In genomic region chr13:24968416-24968815, GRCh38 we compare ENCODE assay signal across 8 cellular contexts.
DNase-seq lines count a peak whose midpoint lies in the region; ATAC-seq, FAIRE-seq and TF ChIP-seq lines count a peak whose summit lies in the region.
"Not testable (repeated sequence)": the region's sequence is repeated elsewhere in the genome, so short reads cannot be mapped to it uniquely, and the experiment has no call there.

No MANE protein-coding gene starts in this region.

- not testable (repeated sequence) for H3K9me3 Mint-ChIP-seq in activated CD8-positive, alpha-beta memory T cell treated with anti-CD3 and anti-CD28 coated beads, Interleukin-2, amount 10 ng/mL, durations not matched to agents 7 days and 5 days (ENCODE audit: low read depth); nephron

- H3K79me1 ChIP-seq in H1 (ENCODE audit: low read depth, low read length) = not testable (repeated sequence)

- TF ChIP-seq POLR2A in H1 (IDR thresholded peaks at IDR 0.05; ENCODE audit: control extremely low read depth in 1 of 2, low read depth in 2 of 2, low read length in 2 of 2); spleen (IDR thresholded peaks at IDR 0.05): not testable (repeated sequence)

- H3K36me3 Mint-ChIP-seq in activated CD8-positive, alpha-beta memory T cell treated with anti-CD3 and anti-CD28 coated beads, Interleukin-2, amount 10 ng/mL, durations not matched to agents 7 days and 5 days; nephron (ENCODE audit: low read depth): not testable (repeated sequence)

- not testable (repeated sequence) for H2BK15ac ChIP-seq in H1 (ENCODE audit: low read length)

- not testable (repeated sequence) for H3K23me2 ChIP-seq in H1 (ENCODE audit: low read depth, low read length)

- peak overlapping the region; percentile 67 for H3K27ac Mint-ChIP-seq in activated CD8-positive, alpha-beta memory T cell treated with anti-CD3 and anti-CD28 coated beads, Interleukin-2, amount 10 ng/mL, durations not matched to agents 7 days and 5 days
- H3K27ac Mint-ChIP-seq in nephron = peak overlapping the region; percentile 67 to 85 (median 83)

- H3K4me3 ChIP-seq in AG09309 (ENCODE audit: control insufficient read depth, low read depth, low read length) = not testable (repeated sequence)
- peak overlapping the region; percentile 21 to 63 (median 36); a peak in 6 of 8 replicates for H3K4me3 ChIP-seq in H1 (ENCODE audit: extremely low read depth in 1 of 4, insufficient read depth in 2 of 4, low read depth in 3 of 4, low read length in 4 of 4)
- peak overlapping the region; percentile 65 for H3K4me3 ChIP-seq in iPS-15b (ENCODE audit: low read depth, low read length)
- peak overlapping the region in 3 of 8 donors; percentile 18 to 59 (median 31) for H3K4me3 ChIP-seq in spleen

- H3K27ac ChIP-seq in H1 (ENCODE audit: low read depth, low read length); spleen: not testable (repeated sequence)

- H3K4me1 ChIP-seq in H1 (replicated peaks in 1 of 4; ENCODE audit: control insufficient read depth in 3 of 4, insufficient read depth in 4 of 4, low read length in 3 of 4); iPS-15b (ENCODE audit: control insufficient read depth, insufficient read depth, low read length); spleen: not testable (repeated sequence)

- intact Hi-C loops in spleen (cut with DNase I; ENCODE audit: low total_unique reads) = not testable (repeated sequence)

- peak; percentile 37 to 41; a peak in 2 of 4 replicates for TF ChIP-seq RAD21 in H1 (IDR thresholded peaks at IDR 0.05 in 1 of 2, conservative IDR thresholded peaks at IDR 0.05 in 1 of 2; ENCODE audit: low read depth in 2 of 2, low read length in 2 of 2)

- DNase-seq in AG09309 (ENCODE audit: low read depth); activated CD8-positive, alpha-beta memory T cell treated with anti-CD3 and anti-CD28 coated beads, Interleukin-2, amount 10 ng/mL, durations not matched to agents 7 days and 5 days; H1 (ENCODE audit: low read depth in 1 of 2, low spot score in 2 of 2); spleen: not testable (repeated sequence)
- DNase-seq in NAMALWA (ENCODE audit: low spot score) = peak; percentile 54

- H2BK12ac ChIP-seq in H1 (ENCODE audit: low read depth, low read length) = not testable (repeated sequence)

- H2BK120ac ChIP-seq in H1 (replicated peaks; ENCODE audit: low read depth, low read length) = not testable (repeated sequence)

- H3K9me3 ChIP-seq in H1 (ENCODE audit: insufficient read depth in 2 of 2, low read depth in 1 of 2, low read length in 1 of 2); iPS-15b (ENCODE audit: control insufficient read depth, insufficient read depth, low read length); spleen: not testable (repeated sequence)

- peak overlapping the region; percentile 49 for H3K4me3 Mint-ChIP-seq in activated CD8-positive, alpha-beta memory T cell treated with anti-CD3 and anti-CD28 coated beads, Interleukin-2, amount 10 ng/mL, durations not matched to agents 7 days and 5 days
- H3K4me3 Mint-ChIP-seq in nephron = peak overlapping the region; percentile 91 to 96 (median 95)

- not testable (repeated sequence) for ATAC-seq in activated CD8-positive, alpha-beta memory T cell treated with anti-CD3 and anti-CD28 coated beads, Interleukin-2, amount 10 ng/mL, durations not matched to agents 7 days and 5 days

- H4K8ac ChIP-seq in H1 (ENCODE audit: extremely low read depth, insufficient read depth, low read length) = not testable (repeated sequence)

- TF ChIP-seq CTCF in AG09309 (IDR thresholded peaks at IDR 0.05; ENCODE audit: control insufficient read depth, insufficient read depth, low read depth, low read length, missing control alignments) (peak; percentile 52), GM12874 (IDR thresholded peaks at IDR 0.05; ENCODE audit: insufficient read depth, low read depth, low read length) (peak; percentile 30; the same call in 1 of the 2 replicates), H1 (IDR thresholded peaks at IDR 0.05; ENCODE audit: control extremely low read depth in 1 of 3, insufficient read depth in 1 of 3, low read depth in 1 of 3, low read length in 3 of 3) (peak in 2 of 3 experiments; percentile 13 to 15; a peak in 1 of 4 replicates), nephron (IDR thresholded peaks at IDR 0.05; ENCODE audit: unreplicated experiment in 3 of 3) (peak; percentile 49 to 52 (median 50)), spleen (IDR thresholded peaks at IDR 0.05 in 8 of 11, conservative IDR thresholded peaks at IDR 0.05 in 3 of 11) (peak in 6 of 11 experiments; percentile 20 to 54 (median 41))

- H2BK5ac ChIP-seq in H1 (ENCODE audit: low read depth, low read length) = not testable (repeated sequence)

- POLR2A ChIA-PET in H1 (lab: Charles Lee; ENCODE audit: partially characterized antibody) = interaction anchor here (1.0 kb wide), 1 partner anchor 46 kb away, joined by 4 read pairs; a partner anchor contains a TSS

- not testable (repeated sequence) for H3K23ac ChIP-seq in H1 (ENCODE audit: insufficient read length)

- TF ChIP-seq EP300 in H1 (IDR thresholded peaks at IDR 0.05; ENCODE audit: borderline replicate concordance in 1 of 2, low read depth in 2 of 2, low read length in 2 of 2) = not testable (repeated sequence)

- H3K4me2 ChIP-seq in H1 (ENCODE audit: insufficient read depth in 1 of 2, low read depth in 2 of 2, low read length in 2 of 2) = peak overlapping the region; percentile 63 to 68; a peak in 3 of 4 replicates

- H3K14ac ChIP-seq in H1 (ENCODE audit: insufficient read length) = not testable (repeated sequence)

- H3K9ac ChIP-seq in H1 (replicated peaks in 1 of 4; ENCODE audit: extremely low read depth in 1 of 4, low read depth in 3 of 4, low read length in 3 of 4) = 0 out of 7 replicates have a peak overlapping the region, but pooled peaks of 1 of the 4 experiments have one; percentile 22
- H3K9ac ChIP-seq in iPS-15b (ENCODE audit: low read depth, low read length) = peak overlapping the region; percentile 73

- not testable (repeated sequence) for H4K5ac ChIP-seq in H1 (ENCODE audit: insufficient read length, low read depth, low read length)

- not testable (repeated sequence) for H3K18ac ChIP-seq in H1 (ENCODE audit: extremely low read depth, low read length)

- H3K4ac ChIP-seq in H1 (replicated peaks; ENCODE audit: insufficient read length, low read depth, low read length) = not testable (repeated sequence)

- 33% methylated on average over 2 of the region's 2 CpGs; no CpG with 5 or more reads in 1 of the 2 experiments for WGBS in H1 (ENCODE audit: extremely low coverage in 1 of 2, insufficient coverage in 1 of 2, insufficient read length in 1 of 2, insufficient replicate concordance in 2 of 2, low coverage in 1 of 2, low lambda C conversion rate in 2 of 2, missing lambda C conversion rate in 1 of 2), 2 experiments
- WGBS in spleen, 5 donors = 41 to 54% (median 45%) methylated on average over 2 of the region's 2 CpGs

- not testable (repeated sequence) for FAIRE-seq in H1 (lab: Jason Lieb, UNC)

- H4K20me1 ChIP-seq in H1 (replicated peaks in 1 of 2; ENCODE audit: control insufficient read depth in 1 of 2, insufficient read depth in 2 of 2, low read length in 2 of 2) = not testable (repeated sequence)

- H2AFZ ChIP-seq in H1 (ENCODE audit: low read length) = not testable (repeated sequence)

- not testable (repeated sequence) for H3K4me1 Mint-ChIP-seq in activated CD8-positive, alpha-beta memory T cell treated with anti-CD3 and anti-CD28 coated beads, Interleukin-2, amount 10 ng/mL, durations not matched to agents 7 days and 5 days; nephron

- CTCF ChIA-PET in activated CD8-positive, alpha-beta memory T cell treated with anti-CD3 and anti-CD28 coated beads, Interleukin-2, amount 10 ng/mL, durations not matched to agents 7 days and 5 days (lab: Charles Lee) = interaction anchor here (1.1 to 1.7 kb wide), 4 partner anchors 228 to 388 kb away, joined by 3 to 6 read pairs (median 4); no protein-coding TSS in a partner anchor
- CTCF ChIA-PET in H1 (lab: Charles Lee; ENCODE audit: partially characterized antibody) = interaction anchor here (1.1 to 1.3 kb wide), 2 partner anchors 16 to 24 kb away, joined by 4 to 5 read pairs; no protein-coding TSS in a partner anchor

- not testable (repeated sequence) for H3K79me2 ChIP-seq in H1 (ENCODE audit: control insufficient read depth in 1 of 2, insufficient read depth in 2 of 2, low read length in 2 of 2)

- H2BK20ac ChIP-seq in H1 (ENCODE audit: low read length) = not testable (repeated sequence)

- not testable (repeated sequence) for H3K56ac ChIP-seq in H1 (replicated peaks; ENCODE audit: insufficient read length, low read depth, low read length)

- not testable (repeated sequence) for H3K36me3 ChIP-seq in H1 (ENCODE audit: control insufficient read depth in 2 of 4, insufficient read depth in 4 of 4, low read length in 3 of 4); iPS-15b (ENCODE audit: control insufficient read depth, insufficient read depth, low read length); spleen

- not testable (repeated sequence) for H2AK5ac ChIP-seq in H1 (ENCODE audit: low read depth, low read length)

- H4K91ac ChIP-seq in H1 (replicated peaks; ENCODE audit: insufficient read length, low read length) = not testable (repeated sequence)

- peaks cover 13% of the 10 kb centered on the region for H3K27me3 Mint-ChIP-seq in activated CD8-positive, alpha-beta memory T cell treated with anti-CD3 and anti-CD28 coated beads, Interleukin-2, amount 10 ng/mL, durations not matched to agents 7 days and 5 days
- not testable (repeated sequence) for H3K27me3 Mint-ChIP-seq in nephron (ENCODE audit: low read depth)

- H3K27me3 ChIP-seq in H1 (replicated peaks in 1 of 4; ENCODE audit: control insufficient read depth in 3 of 4, extremely low read depth in 1 of 4, insufficient read depth in 3 of 4, low read length in 3 of 4); iPS-15b (ENCODE audit: control insufficient read depth, insufficient read depth, low read length): not testable (repeated sequence)
- H3K27me3 ChIP-seq in spleen (replicated peaks in 1 of 7) = peaks cover 0 to 10% (median 0%) of the 10 kb centered on the region in 7 donors
